In genomic region chr3:41961061-41961749, GRCh38 we compare ENCODE assay signal across 8 cellular contexts. TPM values are rescaled to one million over a fixed set of nuclear protein-coding genes. Genes with fewer than 3 reads are reported as not detected.
DNase-seq lines count a peak whose midpoint lies in the region; TF ChIP-seq lines count a peak whose summit lies in the region.

No MANE protein-coding gene starts in this region.

- H3K4me2 ChIP-seq in MM.1S (ENCODE audit: low read depth, low read length) (peak overlapping the region; percentile 86), mammary epithelial cell (ENCODE audit: insufficient read depth, low read depth, low read length) (peak overlapping the region; percentile 73)

- H3K27ac ChIP-seq in MM.1S (ENCODE audit: low read length) (peak overlapping the region; percentile 74), mammary epithelial cell (ENCODE audit: insufficient read depth, low read depth, low read length) (peak overlapping the region; percentile 83), spleen (peak overlapping the region; percentile 72 to 89 (median 86))

- TSS peak; percentile 63 for BruUV-seq in mammary epithelial cell (replicated peaks; lab: Mats Ljungman, UMichigan)

- DNase-seq in GDM1 (lab: John Stamatoyannopoulos, UW) (peak; percentile 49), HAP-1 (ENCODE audit: low spot score in 2 of 2) (peak; percentile 6 to 52), MM.1S (peak; percentile 64), UCSD-AML1 (lab: John Stamatoyannopoulos, UW; ENCODE audit: unreplicated experiment) (peak; percentile 74), mammary epithelial cell (peak; percentile 72), islet precursor cell (peak; percentile 83), spleen (peak; percentile 90), ureter (ENCODE audit: low spot score) (no peak)

- H3K9ac ChIP-seq in MM.1S (ENCODE audit: low read length) (peak overlapping the region; percentile 75), mammary epithelial cell (ENCODE audit: insufficient read depth, low read length) (peak overlapping the region; percentile 97)

- peak overlapping the region; percentile 96 for H3K4me3 ChIP-seq in HAP-1
- peak overlapping the region; percentile 70 for H3K4me3 ChIP-seq in MM.1S (ENCODE audit: low read length)
- H3K4me3 ChIP-seq in mammary epithelial cell (replicated peaks in 1 of 3; ENCODE audit: insufficient read depth in 1 of 3, low read depth in 2 of 3, low read length in 3 of 3): peak overlapping the region; percentile 73 to 82 (median 75)
- peak overlapping the region; percentile 92 to 99 (median 96) for H3K4me3 ChIP-seq in spleen

- dilution Hi-C loops in mammary epithelial cell (cut with HindIII; ENCODE audit: low sequenced_read_pairs): no loop called here

- 3% methylated on average over 18 of the region's 43 CpGs for WGBS in mammary epithelial cell (ENCODE audit: low coverage, missing lambda C conversion rate)
- WGBS in spleen, 5 donors: 0 to 4% (median 1%) methylated on average over 20 to 43 of the region's 43 CpGs

- H3K27me3 ChIP-seq in HAP-1 (ENCODE audit: low read depth) (no peaks in the 10 kb centered on the region), MM.1S (replicated peaks; ENCODE audit: insufficient read depth, low read length) (no peaks in the 10 kb centered on the region), mammary epithelial cell (ENCODE audit: insufficient read depth, low read length) (no peaks in the 10 kb centered on the region), spleen (replicated peaks in 1 of 7) (no peaks in the 10 kb centered on the region)

- in situ Hi-C loops in HAP-1 (cut with MboI; ENCODE audit: low sequenced_read_pairs): no loop called here
- in situ Hi-C loops in mammary epithelial cell (cut with MboI; ENCODE audit: low sequenced_read_pairs in 2 of 2): no loop called here

- no peak for TF ChIP-seq POLR2A in spleen (IDR thresholded peaks at IDR 0.05)

- CTCF ChIA-PET in mammary epithelial cell (lab: Charles Lee; ENCODE audit: low non-redundant PET): interaction anchor here (0.6 kb wide), 1 partner anchor 54 kb away, joined by 3 read pairs; no protein-coding TSS in a partner anchor

- H3K9me3 ChIP-seq in HAP-1 (no peaks in the 10 kb centered on the region), MM.1S (replicated peaks; ENCODE audit: insufficient read depth, low read length) (no peaks in the 10 kb centered on the region), mammary epithelial cell (replicated peaks; ENCODE audit: insufficient read depth, low read length) (no peaks in the 10 kb centered on the region), spleen (no peaks in the 10 kb centered on the region)

- TF ChIP-seq CTCF in MM.1S (IDR thresholded peaks at IDR 0.05; ENCODE audit: low read length): no peak
- no peak for TF ChIP-seq CTCF in mammary epithelial cell (conservative IDR thresholded peaks at IDR 0.05 in 1 of 2, IDR thresholded peaks at IDR 0.05 in 1 of 2; ENCODE audit: extremely low read depth in 1 of 2, insufficient read depth in 1 of 2, low read depth in 1 of 2, low read length in 2 of 2)
- TF ChIP-seq CTCF in spleen (IDR thresholded peaks at IDR 0.05 in 8 of 11, conservative IDR thresholded peaks at IDR 0.05 in 3 of 11): no peak

- intact Hi-C loops in mammary epithelial cell (cut with micrococcal nuclease) (loop anchor here (5.0 to 10.0 kb wide), 2 partner anchors 64 to 564 kb away; no protein-coding TSS in a partner anchor), spleen (cut with DNase I; ENCODE audit: low total_unique reads) (loop anchor here (10.0 kb wide), 1 partner anchor 54 kb away; no protein-coding TSS in a partner anchor)

- H3K79me2 ChIP-seq in MM.1S (ENCODE audit: low read length): 0 out of 2 replicates have a peak, but pooled peaks cover 3% of the 10 kb centered on the region
- H3K79me2 ChIP-seq in mammary epithelial cell (ENCODE audit: insufficient read depth, low read length): peaks cover 8% of the 10 kb centered on the region

- no peaks in the 10 kb centered on the region; the same call in 1 of the 2 replicates for H3K36me3 ChIP-seq in HAP-1 (replicated peaks)
- no peaks in the 10 kb centered on the region for H3K36me3 ChIP-seq in MM.1S (replicated peaks; ENCODE audit: insufficient read depth, low read length)
- no peaks in the 10 kb centered on the region for H3K36me3 ChIP-seq in mammary epithelial cell (ENCODE audit: insufficient read depth, low read length)
- H3K36me3 ChIP-seq in spleen: no peaks in the 10 kb centered on the region

- H4K20me1 ChIP-seq in MM.1S (ENCODE audit: insufficient read depth, low read length): no peaks in the 10 kb centered on the region
- H4K20me1 ChIP-seq in mammary epithelial cell (ENCODE audit: insufficient read depth, low read length): no peaks in the 10 kb centered on the region

- H3K9me2 ChIP-seq in MM.1S (replicated peaks; ENCODE audit: insufficient read depth, low read length): no peaks in the 10 kb centered on the region

- peaks cover 11% of the 10 kb centered on the region for H3F3A ChIP-seq in MM.1S (ENCODE audit: insufficient read depth, low read length)

- H2AFZ ChIP-seq in MM.1S (ENCODE audit: low read length) (peak overlapping the region; percentile 69), mammary epithelial cell (ENCODE audit: low read depth, low read length) (peak overlapping the region; percentile 92)

- H3K4me1 ChIP-seq in HAP-1 (peaks cover 5% of the 10 kb centered on the region), MM.1S (ENCODE audit: low read length) (peaks cover 7% of the 10 kb centered on the region; the same call in 1 of the 2 replicates), mammary epithelial cell (ENCODE audit: insufficient read depth, low read length) (peaks cover 4% of the 10 kb centered on the region), spleen (peaks cover 5 to 23% (median 15%) of the 10 kb centered on the region in 6 donors)

RNA-seq across cellular contexts. Expression of gene ULK4, which starts 0.7 kb away (rescaled TPM):
- total RNA-seq in mammary epithelial cell (1 to 10 TPM; 5.3 to 9.2 TPM), spleen (10 to 100 TPM; 10.8 to 33.3 (median 15.7) TPM), ureter (18.4 TPM)
- polyA plus RNA-seq in mammary epithelial cell (2.1 TPM), spleen (1 to 10 TPM; 2.0 to 3.1 (median 2.5) TPM)
- polyA minus RNA-seq in mammary epithelial cell: 0.67 TPM
